ENCODE assay signal across 26 cellular contexts in genomic region chr5:28500511-28500910, GRCh38.
DNase-seq lines count a peak whose midpoint lies in the region; ATAC-seq, FAIRE-seq and TF ChIP-seq lines count a peak whose summit lies in the region.
"Had no signal": no experiment of that assay in that cellular context is flagged by ENCODE, and none has a peak within 500 bp of the region (broad histone marks: within the 10 kb centered on the region; RNA-seq: fewer than 3 reads in every experiment).

No MANE protein-coding gene starts in this region.

- no TSS peak for BruUV-seq in K562 (replicated peaks; lab: Mats Ljungman, UMichigan)

- in situ Hi-C loops in K562 (cut with MboI): no loop called here

- no peaks in the 10 kb centered on the region for H3K36me3 ChIP-seq in K562 (ENCODE audit: control insufficient read depth, insufficient read depth, low read length)
- H3K36me3 ChIP-seq: BE2C; BLaER1 treated with 17β-estradiol and CSF1 and Interleukin-3, amounts not matched to agents 10 nM and 100 nM had no signal

- TF ChIP-seq EP300 in K562 (IDR thresholded peaks at IDR 0.05; ENCODE audit: low read length): no peak

- intact Hi-C loops in K562 (cut with micrococcal nuclease) (no loop called here), left cardiac atrium (cut with DNase I) (no loop called here)

- H3K9me3 ChIP-seq in K562 (replicated peaks; ENCODE audit: control insufficient read depth, insufficient read depth, low read depth, low read length): no peaks in the 10 kb centered on the region
- H3K9me3 ChIP-seq: A549; BE2C; BLaER1 treated with 17β-estradiol and CSF1 and Interleukin-3, amounts not matched to agents 10 nM and 100 nM had no signal

- ATAC-seq in K562 (no peak), left cardiac atrium (no peak), GM19395 (IDR thresholded peaks at IDR 0.05; ENCODE audit: unreplicated experiment) (no peak)
- ATAC-seq: A549, HCT116 had no signal

- H3K9ac ChIP-seq in K562 (ENCODE audit: insufficient read depth in 1 of 2, low read depth in 2 of 2, low read length in 2 of 2): no peak overlapping the region
- H3K9ac ChIP-seq: BLaER1 treated with 17β-estradiol and CSF1 and Interleukin-3, amounts not matched to agents 10 nM and 100 nM; GM23248 had no signal

- FAIRE-seq in H54 (lab: Jason Lieb, UNC) (peak; percentile 58), K562 (lab: Jason Lieb, UNC) (peak; percentile 35)
- FAIRE-seq: A549, D721Med, GM12891, GM18507, H1 had no signal

- TF ChIP-seq POLR2A in H54 (IDR thresholded peaks at IDR 0.05; ENCODE audit: low read depth, low read length): no peak
- TF ChIP-seq POLR2A in K562 (conservative IDR thresholded peaks at IDR 0.05): no peak

- no peaks in the 10 kb centered on the region for H4K20me1 ChIP-seq in K562 (replicated peaks; ENCODE audit: control insufficient read depth, insufficient read depth, low read length)
- H4K20me1 ChIP-seq: BLaER1 treated with 17β-estradiol and CSF1 and Interleukin-3, amounts not matched to agents 10 nM and 100 nM had no signal

- 0% methylated on average over 2 of the region's 2 CpGs for WGBS in K562 (ENCODE audit: insufficient coverage, low coverage, missing lambda C conversion rate)

- H3K27ac ChIP-seq in K562 (ENCODE audit: extremely low read depth, low read depth, low read length): no peak overlapping the region
- H3K27ac ChIP-seq: A549; BLaER1 treated with 17β-estradiol and CSF1 and Interleukin-3, amounts not matched to agents 10 nM and 100 nM; GM23248 had no signal

- CTCF ChIA-PET in K562 (lab: Yijun Ruan, JAX; ENCODE audit: low intra/inter-chr PET ratio): no interaction called here

- no peak for TF ChIP-seq RAD21 in K562 (CRISPR knock-in tag; conservative IDR thresholded peaks at IDR 0.05 in 1 of 2, IDR thresholded peaks at IDR 0.05 in 1 of 2)

- no peaks in the 10 kb centered on the region for H3K79me2 ChIP-seq in K562 (ENCODE audit: control insufficient read depth, insufficient read depth, low read length)

- H3K4me1 ChIP-seq in K562 (replicated peaks in 1 of 2; ENCODE audit: control insufficient read depth in 2 of 2, insufficient read depth in 2 of 2, low read length in 2 of 2): no peaks in the 10 kb centered on the region
- H3K4me1 ChIP-seq: A549; BE2C; BLaER1 treated with 17β-estradiol and CSF1 and Interleukin-3, amounts not matched to agents 10 nM and 100 nM had no signal

- no peak for DNase-seq in H54 (ENCODE audit: insufficient read length, low spot score)
- DNase-seq in NCI-H524 treated with DMSO at 0.1 percent for 48 hours (lab: John Stamatoyannopoulos, UW): peak; percentile 7
- DNase-seq in SK-N-DZ (ENCODE audit: low spot score): peak; percentile 97
- no peak for DNase-seq in K562 (ENCODE audit: extremely low read depth in 1 of 4, low spot score in 3 of 4)
- no peak for DNase-seq in left cardiac atrium
- DNase-seq in DMS79 (lab: John Stamatoyannopoulos, UW): no peak
- DNase-seq in activated naive CD4-positive, alpha-beta T cell treated with anti-CD3 and anti-CD28 coated beads, Interleukin-2, amount 50 U/mL, for 16 hours: no peak
- DNase-seq: 8988T; ACHN; AML-193; BE2C; CD4-positive, alpha-beta T cell; CD8-positive, alpha-beta memory T cell; DMS 273 treated with DMSO at 0.1 percent for 48 hours; DMS79 treated with DMSO at 0.1 percent for 48 hours; GF-D8; GM23248; H9 had no signal

- no peak overlapping the region for H3K4me3 ChIP-seq in K562
- H3K4me3 ChIP-seq: A549; BLaER1 treated with 17β-estradiol and CSF1 and Interleukin-3, amounts not matched to agents 10 nM and 100 nM; GM23248 had no signal

- no peaks in the 10 kb centered on the region for H3K9me1 ChIP-seq in K562 (ENCODE audit: control insufficient read depth, insufficient read depth, low read length)

- no peak overlapping the region for H2AFZ ChIP-seq in K562 (ENCODE audit: low read depth, low read length)
- H2AFZ ChIP-seq: GM23248 had no signal

- POLR2A ChIA-PET in K562 (lab: Yijun Ruan, JAX): no interaction called here

- H3K4me2 ChIP-seq in K562 (ENCODE audit: insufficient read depth, low read length): no peak overlapping the region
- H3K4me2 ChIP-seq: A549; BLaER1 treated with 17β-estradiol and CSF1 and Interleukin-3, amounts not matched to agents 10 nM and 100 nM had no signal

- no peak for TF ChIP-seq CTCF in K562 (IDR thresholded peaks at IDR 0.05 in 2 of 3, conservative IDR thresholded peaks at IDR 0.05 in 1 of 3; ENCODE audit: insufficient read depth in 2 of 3, low read depth in 1 of 3, low read length in 3 of 3)

- H3K27me3 ChIP-seq in K562 (ENCODE audit: control insufficient read depth in 2 of 2, insufficient read depth in 2 of 2, low read length in 2 of 2): no peaks in the 10 kb centered on the region
- H3K27me3 ChIP-seq: BE2C; BLaER1 treated with 17β-estradiol and CSF1 and Interleukin-3, amounts not matched to agents 10 nM and 100 nM had no signal

TF ChIP-seq in K562, 482 proteins besides CTCF, POLR2A, EP300 and RAD21:
- TF ChIP-seq ATF3 (IDR thresholded peaks at IDR 0.05): no peak
- TF ChIP-seq ATF3 (CRISPR knock-in tag; conservative IDR thresholded peaks at IDR 0.05): no peak
- TF ChIP-seq TAF15 (IDR thresholded peaks at IDR 0.05; ENCODE audit: low read depth, low read length): no peak
- TF ChIP-seq KDM1A (IDR thresholded peaks at IDR 0.05): no peak
- no peak for TF ChIP-seq LEF1 (IDR thresholded peaks at IDR 0.05)
- no peak for TF ChIP-seq RBBP5 (IDR thresholded peaks at IDR 0.05; ENCODE audit: borderline replicate concordance, insufficient read depth, low read length, poor library complexity, severe bottlenecking)
- TF ChIP-seq ZNF79 (CRISPR knock-in tag; IDR thresholded peaks at IDR 0.05; ENCODE audit: low read depth): no peak
- TF ChIP-seq FOXP4 (CRISPR knock-in tag; IDR thresholded peaks at IDR 0.05; ENCODE audit: borderline replicate concordance): no peak

Comparison
In these comparisons a context has a peak if more than half of its experiments do, and no peak if none do; other contexts are left out.
1. DNase-seq: peak in NCI-H524 treated with DMSO at 0.1 percent for 48 hours (single experiment) and SK-N-DZ (single experiment); none in H54 (single experiment), K562 (0 of 4), left cardiac atrium (single experiment), DMS79 (single experiment) and activated naive CD4-positive, alpha-beta T cell treated with anti-CD3 and anti-CD28 coated beads, Interleukin-2, amount 50 U/mL, for 16 hours (single experiment).